7 cellular contexts compared by ENCODE assay signal in the genomic region with DNA sequence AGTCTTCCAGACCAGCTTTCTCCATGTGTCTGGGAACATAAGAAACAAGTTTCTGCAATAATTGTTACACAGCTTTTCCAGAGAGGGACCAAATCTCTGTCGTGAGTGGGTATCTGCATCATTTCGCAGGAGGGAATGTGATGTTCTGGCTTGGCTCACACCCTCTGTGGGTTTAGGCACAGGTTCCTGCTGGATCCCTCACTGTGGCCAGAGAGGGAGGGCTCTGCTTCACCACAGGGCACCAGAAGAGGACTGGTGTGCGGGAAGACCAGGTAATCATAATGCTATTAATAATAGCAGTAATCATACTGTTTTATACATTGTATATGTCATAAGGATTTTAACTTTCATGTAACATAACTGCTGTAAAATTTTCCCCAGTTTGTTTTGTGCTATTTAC. TPM values are rescaled to one million over a fixed set of nuclear protein-coding genes. Genes with fewer than 3 reads are reported as not detected.
A peak's percentile ranks its signal among the peaks of the same experiment; 100 is the strongest.
DNase-seq lines count a peak whose midpoint lies in the region; ATAC-seq, FAIRE-seq and TF ChIP-seq lines count a peak whose summit lies in the region.
"Not testable (repeated sequence)": the region's sequence is repeated elsewhere in the genome, so short reads cannot be mapped to it uniquely, and the experiment has no call there.

No MANE protein-coding gene starts in this region.

- POLR2A ChIA-PET in K562 (lab: Yijun Ruan, JAX): not testable (repeated sequence)

- not testable (repeated sequence) for TF ChIP-seq RAD21 in K562 (CRISPR knock-in tag; conservative IDR thresholded peaks at IDR 0.05 in 1 of 2, IDR thresholded peaks at IDR 0.05 in 1 of 2)

- BruUV-seq in K562 (replicated peaks; lab: Mats Ljungman, UMichigan): not testable (repeated sequence)

- not testable (repeated sequence) for H3K27ac ChIP-seq in RWPE2 (ENCODE audit: poor library complexity, severe bottlenecking); K562 (ENCODE audit: extremely low read depth, low read depth, low read length); foreskin keratinocyte

- not testable (repeated sequence) for TF ChIP-seq EP300 in K562 (IDR thresholded peaks at IDR 0.05; ENCODE audit: low read length)

- H3K9ac ChIP-seq in K562 (ENCODE audit: insufficient read depth in 1 of 2, low read depth in 2 of 2, low read length in 2 of 2): not testable (repeated sequence)

- intact Hi-C loops in K562 (cut with micrococcal nuclease): not testable (repeated sequence)

- peak; percentile 8 for DNase-seq in ELR (ENCODE audit: low read depth)
- DNase-seq in HPDE6-E6E7 (ENCODE audit: extremely low spot score): peak; percentile 1
- not testable (repeated sequence) for DNase-seq in RWPE2 (ENCODE audit: low spot score); foreskin keratinocyte
- DNase-seq in K562 (ENCODE audit: extremely low read depth in 1 of 4, low spot score in 3 of 4): peak in 3 of 4 experiments; percentile 8 to 17 (median 13)
- DNase-seq in left kidney (ENCODE audit: low read depth, low spot score): peak; percentile 7
- DNase-seq in retina: peak; percentile 9

- not testable (repeated sequence) for H3K36me3 ChIP-seq in RWPE2 (ENCODE audit: low read depth); K562 (ENCODE audit: control insufficient read depth, insufficient read depth, low read length)

- not testable (repeated sequence) for H4K20me1 ChIP-seq in K562 (replicated peaks; ENCODE audit: control insufficient read depth, insufficient read depth, low read length)

- CTCF ChIA-PET in K562 (lab: Yijun Ruan, JAX; ENCODE audit: low intra/inter-chr PET ratio): not testable (repeated sequence)

- WGBS in K562 (ENCODE audit: insufficient coverage, low coverage, missing lambda C conversion rate): 8% methylated on average over 3 of the region's 3 CpGs

- FAIRE-seq in K562 (lab: Jason Lieb, UNC): not testable (repeated sequence)

- not testable (repeated sequence) for TF ChIP-seq CTCF in RWPE2 (IDR thresholded peaks at IDR 0.05; ENCODE audit: poor library complexity, severe bottlenecking); K562 (IDR thresholded peaks at IDR 0.05 in 2 of 3, conservative IDR thresholded peaks at IDR 0.05 in 1 of 3; ENCODE audit: insufficient read depth in 2 of 3, low read depth in 1 of 3, low read length in 3 of 3); foreskin keratinocyte (conservative IDR thresholded peaks at IDR 0.05)

- not testable (repeated sequence) for H3K4me2 ChIP-seq in K562 (ENCODE audit: insufficient read depth, low read length)

- in situ Hi-C loops in K562 (cut with MboI): not testable (repeated sequence)

- not testable (repeated sequence) for H3K4me3 ChIP-seq in RWPE2 (ENCODE audit: severe bottlenecking); K562

- not testable (repeated sequence) for H3K79me2 ChIP-seq in K562 (ENCODE audit: control insufficient read depth, insufficient read depth, low read length)

- not testable (repeated sequence) for H3K4me1 ChIP-seq in RWPE2 (ENCODE audit: insufficient read depth, poor library complexity, severe bottlenecking); K562 (replicated peaks in 1 of 2; ENCODE audit: control insufficient read depth in 2 of 2, insufficient read depth in 2 of 2, low read length in 2 of 2); foreskin keratinocyte

- not testable (repeated sequence) for H3K9me1 ChIP-seq in K562 (ENCODE audit: control insufficient read depth, insufficient read depth, low read length)

- TF ChIP-seq POLR2A in K562 (conservative IDR thresholded peaks at IDR 0.05): not testable (repeated sequence)

- not testable (repeated sequence) for H2AFZ ChIP-seq in K562 (ENCODE audit: low read depth, low read length)

- peak; percentile 65 for ATAC-seq in RWPE2 (ENCODE audit: low read depth)
- peak; percentile 57 for ATAC-seq in K562
- peak; percentile 13 for ATAC-seq in foreskin keratinocyte

- not testable (repeated sequence) for H3K27me3 ChIP-seq in RWPE2 (ENCODE audit: insufficient read depth, poor library complexity, severe bottlenecking); K562 (ENCODE audit: control insufficient read depth in 2 of 2, insufficient read depth in 2 of 2, low read length in 2 of 2); foreskin keratinocyte

- not testable (repeated sequence) for H3K9me3 ChIP-seq in RWPE2 (ENCODE audit: severe bottlenecking); K562 (replicated peaks; ENCODE audit: control insufficient read depth, insufficient read depth, low read depth, low read length)

RNA-seq across cellular contexts. Expression of a gene that starts 41.3 kb away (rescaled TPM):
- 44.7 and 70.9 TPM in 2 replicates for total RNA-seq in K562 (2011; cell fraction: chromatin; rRNA removed; ENCODE audit: low replicate concordance)
- 7.7 and 12.1 TPM in 2 replicates for total RNA-seq in K562 (2011; cell fraction: nucleolus; rRNA removed)
- total RNA-seq in K562 (2011; cell fraction: nucleoplasm; rRNA removed): 34.8 and 46.7 TPM in 2 replicates
- total RNA-seq in K562 (2014; rRNA removed) (24.8 and 54.2 TPM in 2 replicates), K562 (2014; rRNA removed; fragmentation: Illumina TruSeq; extraction: Trizol) (32.2 TPM in 2 replicates), K562 (2015; rRNA removed; fragmentation: Illumina TruSeq; extraction: Trizol) (34.4 and 48.0 TPM in 2 replicates), K562 (2021) (6.9 and 7.4 TPM in 2 replicates), foreskin keratinocyte (5.2 and 10.1 TPM in 2 replicates)
- polyA plus RNA-seq in K562 (2011; rRNA removed) (11.5 and 12.2 TPM in 2 replicates), K562 (2014; fragmentation: Illumina TruSeq; extraction: Trizol) (24.9 and 39.5 TPM in 2 replicates), K562 (2014; fragmentation: Nextera tagmentation; extraction: Ambion mirVana) (10 to 100 TPM; 13.5 to 18.4 TPM), K562 (2014; rRNA removed) (45.9 and 104 TPM in 2 replicates), foreskin keratinocyte (9.4 and 15.9 TPM in 2 replicates)
- polyA plus RNA-seq in K562 (2011; cell fraction: cytosol; rRNA removed): 0.66 and 16.5 TPM in 2 replicates
- 32.9 and 39.7 TPM in 2 replicates for polyA plus RNA-seq in K562 (2011; cell fraction: nucleus; rRNA removed)
- 4.7 and 5.6 TPM in 2 replicates for polyA plus RNA-seq in K562 (2012)
- 38.4 and 39.9 TPM in 2 replicates for polyA minus RNA-seq in K562 (2011; rRNA and poly(A)+ RNA removed)
- polyA minus RNA-seq in K562 (2011; cell fraction: cytosol; rRNA and poly(A)+ RNA removed): 1.5 and 2.7 TPM in 2 replicates
- 25.8 and 46.0 TPM in 2 replicates for polyA minus RNA-seq in K562 (2011; cell fraction: nucleus; rRNA and poly(A)+ RNA removed)

Comparison
In these comparisons a context has a peak if more than half of its experiments do, and no peak if none do; other contexts are left out.
1. ATAC-seq: peak in every context shown above with its lines; median percentile 65 in RWPE2; 57 in K562; 13 in foreskin keratinocyte.